ENCODE assay signal across 8 cellular contexts in the genomic region with DNA sequence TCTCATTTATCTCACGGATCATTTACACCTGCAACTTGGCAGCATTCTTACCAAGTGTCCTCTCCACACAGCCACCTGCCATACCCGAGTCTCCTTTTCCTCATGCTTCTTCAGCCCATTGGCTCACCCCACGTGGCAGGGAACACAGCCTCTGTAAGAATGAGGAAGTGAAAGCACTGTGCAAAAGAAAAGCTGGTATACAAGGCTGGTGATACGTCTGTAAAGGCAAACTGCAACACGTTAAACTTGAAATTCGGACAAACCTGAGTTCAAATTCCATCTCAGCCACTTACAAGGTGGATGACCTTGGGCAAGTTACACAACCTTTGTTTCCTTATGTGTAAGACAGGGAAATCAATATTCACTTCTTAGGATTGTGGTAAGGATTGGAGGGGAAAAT.
A peak's percentile ranks its signal among the peaks of the same experiment; 100 is the strongest.
DNase-seq lines count a peak whose midpoint lies in the region; ATAC-seq and TF ChIP-seq lines count a peak whose summit lies in the region.

No MANE protein-coding gene starts in this region.

- H4K91ac ChIP-seq in mesenchymal stem cell (ENCODE audit: low read length), result no peak overlapping the region

- no peak overlapping the region for H3K4me3 ChIP-seq in NB4 (ENCODE audit: low read depth, low read length)
- no peak overlapping the region for H3K4me3 ChIP-seq in WERI-Rb-1 (ENCODE audit: low read depth, low read length)
- no peak overlapping the region for H3K4me3 ChIP-seq in mesenchymal stem cell (ENCODE audit: insufficient read depth in 1 of 2, low read depth in 1 of 2, low read length in 2 of 2)

- no peak for TF ChIP-seq POLR2A in NB4 (IDR thresholded peaks at IDR 0.05; ENCODE audit: extremely low read depth, insufficient read length)

- H3K36me3 ChIP-seq in WERI-Rb-1 (no peaks in the 10 kb centered on the region), mesenchymal stem cell (ENCODE audit: control insufficient read depth in 1 of 2, insufficient read depth in 2 of 2, low read depth in 1 of 2, low read length in 2 of 2) (no peaks in the 10 kb centered on the region)

- H4K8ac ChIP-seq in mesenchymal stem cell (ENCODE audit: low read length), result no peak overlapping the region

- no peak overlapping the region for H3K9ac ChIP-seq in mesenchymal stem cell (ENCODE audit: low read length)

- H2BK5ac ChIP-seq in mesenchymal stem cell (ENCODE audit: low read depth, low read length, poor library complexity, severe bottlenecking), result no peak overlapping the region

- H3K27me3 ChIP-seq in WERI-Rb-1 (ENCODE audit: insufficient read depth, low read depth, severe bottlenecking) (no peaks in the 10 kb centered on the region), mesenchymal stem cell (ENCODE audit: control insufficient read depth in 1 of 2, insufficient read depth in 1 of 2, low read length in 2 of 2) (no peaks in the 10 kb centered on the region)

- H3K27ac ChIP-seq in WERI-Rb-1 (no peak overlapping the region), mesenchymal stem cell (ENCODE audit: low read length, poor library complexity, severe bottlenecking) (no peak overlapping the region)

- peak; percentile 73 for DNase-seq in NB4 (ENCODE audit: low read depth)
- DNase-seq in globus pallidus (ENCODE audit: low spot score), result peak; percentile 47
- no peak for DNase-seq in WERI-Rb-1
- DNase-seq in activated gamma-delta T cell treated with Interleukin-2 at 50 U/mL for 16 hours, result no peak
- no peak for DNase-seq in mesenchymal stem cell
- no peak for DNase-seq in stimulated activated CD4-positive, alpha-beta T cell treated with anti-CD3 and anti-CD28 coated beads, Interleukin-4, amount 100 ng/mL, for 4 hours

- no peaks in the 10 kb centered on the region for H3K79me1 ChIP-seq in mesenchymal stem cell (replicated peaks; ENCODE audit: low read length, poor library complexity, severe bottlenecking)

- no peak overlapping the region for H3K18ac ChIP-seq in mesenchymal stem cell (ENCODE audit: low read depth in 1 of 2, low read length in 2 of 2)

- H2BK120ac ChIP-seq in mesenchymal stem cell (ENCODE audit: low read depth, low read length), result no peak overlapping the region

- peak; percentile 86 for ATAC-seq in GM18519 (IDR thresholded peaks at IDR 0.05; ENCODE audit: low FRiP score, unreplicated experiment)
- peak; percentile 86 for ATAC-seq in HG02678 (IDR thresholded peaks at IDR 0.05; ENCODE audit: unreplicated experiment)

- no peak overlapping the region for H2BK15ac ChIP-seq in mesenchymal stem cell (ENCODE audit: low read depth, poor library complexity, severe bottlenecking)

- H3K4ac ChIP-seq in mesenchymal stem cell (ENCODE audit: low read depth in 1 of 2, low read length in 2 of 2), result no peak overlapping the region

- no peak overlapping the region for H2BK12ac ChIP-seq in mesenchymal stem cell (ENCODE audit: low read length in 2 of 2)

- 78% methylated on average over 6 of the region's 6 CpGs for WGBS in mesenchymal stem cell

- TF ChIP-seq CTCF in NB4 (IDR thresholded peaks at IDR 0.05; ENCODE audit: low read depth, low read length) (no peak), WERI-Rb-1 (IDR thresholded peaks at IDR 0.05; ENCODE audit: low read depth, low read length) (no peak)

- H3K14ac ChIP-seq in mesenchymal stem cell (ENCODE audit: low read length in 2 of 2), result no peak overlapping the region

- H2AFZ ChIP-seq in mesenchymal stem cell (ENCODE audit: low read depth, low read length), result no peak overlapping the region

- no peaks in the 10 kb centered on the region for H3K4me1 ChIP-seq in mesenchymal stem cell (ENCODE audit: control insufficient read depth, insufficient read depth, low read depth, low read length)

- no peak overlapping the region for H2AK5ac ChIP-seq in mesenchymal stem cell (ENCODE audit: low read length, severe bottlenecking)

- H3K9me3 ChIP-seq in WERI-Rb-1 (ENCODE audit: severe bottlenecking), result no peaks in the 10 kb centered on the region
- H3K9me3 ChIP-seq in mesenchymal stem cell (ENCODE audit: control insufficient read depth, low read length), result no peaks in the 10 kb centered on the region

- no peak overlapping the region for H3K23ac ChIP-seq in mesenchymal stem cell (ENCODE audit: low read length in 2 of 2)

- no peak overlapping the region for H3K4me2 ChIP-seq in mesenchymal stem cell (ENCODE audit: low read length, poor library complexity, severe bottlenecking)

Comparison
In these comparisons a context has a peak if more than half of its experiments do, and no peak if none do; other contexts are left out.
1. DNase-seq: peak in NB4 (single experiment) and globus pallidus (single experiment); none in WERI-Rb-1 (single experiment), activated gamma-delta T cell treated with Interleukin-2 at 50 U/mL for 16 hours (single experiment), mesenchymal stem cell (single experiment) and stimulated activated CD4-positive, alpha-beta T cell treated with anti-CD3 and anti-CD28 coated beads, Interleukin-4, amount 100 ng/mL, for 4 hours (0 of 2).